In the genomic region with DNA sequence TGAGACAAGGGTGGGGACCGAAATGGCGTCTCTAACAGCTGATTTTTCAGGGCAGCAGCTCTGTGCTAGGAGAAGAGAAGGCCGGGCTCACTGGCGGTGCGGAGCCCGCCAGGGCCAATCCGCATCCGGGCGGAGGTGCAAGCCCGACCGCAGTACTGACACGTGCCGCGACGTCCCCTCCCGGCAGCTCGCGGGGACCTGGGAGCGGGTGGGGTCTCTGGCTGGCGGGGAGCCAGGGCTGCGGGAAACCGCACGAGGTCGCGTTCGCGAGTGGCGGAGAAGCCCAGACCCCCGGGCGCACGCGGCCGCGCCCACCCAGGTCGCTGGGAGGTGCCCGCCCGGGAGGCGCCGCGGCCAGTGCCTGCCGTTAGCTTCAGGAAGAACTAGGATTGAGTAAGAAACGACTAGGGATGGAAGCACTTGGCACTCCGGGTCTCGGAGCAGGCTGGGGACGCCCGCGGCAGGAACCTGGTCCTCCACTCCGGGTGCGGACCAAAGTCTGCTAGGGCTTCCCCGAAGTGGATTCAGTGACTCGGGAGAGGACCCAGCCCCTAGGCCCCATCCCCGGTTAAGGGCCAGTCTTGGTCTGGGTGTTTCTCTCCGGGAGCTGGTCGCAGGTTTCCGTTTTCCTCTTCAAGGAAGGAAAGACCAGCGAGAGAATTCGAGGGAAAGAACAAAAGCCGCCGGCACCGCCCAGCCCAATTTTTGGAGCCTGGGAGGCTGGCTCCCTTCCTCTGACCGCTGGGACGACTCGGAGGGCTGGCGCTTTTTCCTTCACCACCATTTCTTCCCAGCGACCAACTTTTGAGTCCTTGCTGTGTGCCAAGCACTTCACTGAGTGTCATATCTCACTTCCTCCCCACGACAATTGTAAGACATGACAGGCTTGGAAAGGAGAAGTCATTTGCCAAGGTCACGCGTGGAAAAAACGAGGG, we compare ENCODE assay signal across 8 cellular contexts. TPM values are rescaled to one million over a fixed set of nuclear protein-coding genes. Genes with fewer than 3 reads are reported as not detected.
A peak's percentile ranks its signal among the peaks of the same experiment; 100 is the strongest.
DNase-seq lines count a peak whose midpoint lies in the region; ATAC-seq and TF ChIP-seq lines count a peak whose summit lies in the region.

No MANE protein-coding gene starts in this region.

- peak overlapping the region; percentile 64 to 93 (median 78) for H3K4me2 ChIP-seq in BLaER1 treated with 17β-estradiol and CSF1 and Interleukin-3, amounts not matched to agents 10 nM and 100 nM

- peak overlapping the region in 7 of 11 experiments; percentile 4 to 69 (median 50); a peak in 10 of 22 replicates for H3K9ac ChIP-seq in BLaER1 treated with 17β-estradiol and CSF1 and Interleukin-3, amounts not matched to agents 10 nM and 100 nM

- peaks cover 29 to 56% (median 48%) of the 10 kb centered on the region in 11 experiments for H3K27me3 ChIP-seq in BLaER1 treated with 17β-estradiol and CSF1 and Interleukin-3, amounts not matched to agents 10 nM and 100 nM

- H4K20me1 ChIP-seq in BLaER1 treated with 17β-estradiol and CSF1 and Interleukin-3, amounts not matched to agents 10 nM and 100 nM = peaks cover 0 to 10% (median 0%) of the 10 kb centered on the region in 11 experiments; a peak in 1 of 22 replicates

- H3K27ac ChIP-seq in BLaER1 treated with 17β-estradiol and CSF1 and Interleukin-3, amounts not matched to agents 10 nM and 100 nM = peak overlapping the region in 4 of 11 experiments; percentile 4 to 59 (median 54); a peak in 7 of 22 replicates

- no peak for TF ChIP-seq EP300 in Ishikawa (IDR thresholded peaks at IDR 0.05; ENCODE audit: borderline replicate concordance)

- H3K4me1 ChIP-seq in BLaER1 treated with 17β-estradiol and CSF1 and Interleukin-3, amounts not matched to agents 10 nM and 100 nM = peaks cover 15 to 33% (median 24%) of the 10 kb centered on the region in 10 experiments

- H3K9me3 ChIP-seq in BLaER1 treated with 17β-estradiol and CSF1 and Interleukin-3, amounts not matched to agents 10 nM and 100 nM (replicated peaks in 1 of 11) = peaks cover 0 to 8% (median 0%) of the 10 kb centered on the region in 11 experiments; a peak in 2 of 22 replicates

- peak overlapping the region; percentile 38 to 68 (median 52) for H3K4me3 ChIP-seq in BLaER1 treated with 17β-estradiol and CSF1 and Interleukin-3, amounts not matched to agents 10 nM and 100 nM

- peak in 3 of 4 experiments; percentile 10 to 27 (median 14) for DNase-seq in activated CD4-positive, CD25-positive, alpha-beta regulatory T cell (lab: John Stamatoyannopoulos, UW)
- DNase-seq in cerebellum (ENCODE audit: low spot score) = peak; percentile 81
- peak; percentile 58 for DNase-seq in kidney tubule cell (ENCODE audit: low spot score)
- peak in 2 of 3 donors; percentile 16 to 17 for DNase-seq in stimulated activated CD4-positive, alpha-beta T cell treated with anti-CD3 and anti-CD28 coated beads, Interleukin-12 subunit alpha, Interleukin-12 subunit beta, amount 100 ng/mL, for 48 hours (ENCODE audit: low read depth in 2 of 3, low spot score in 1 of 3)
- DNase-seq in 8988T = no peak

- no peaks in the 10 kb centered on the region for H3K36me3 ChIP-seq in BLaER1 treated with 17β-estradiol and CSF1 and Interleukin-3, amounts not matched to agents 10 nM and 100 nM

- TF ChIP-seq RAD21 in Ishikawa (IDR thresholded peaks at IDR 0.05; ENCODE audit: low read depth) = no peak

- no peak for ATAC-seq in GM18517 (IDR thresholded peaks at IDR 0.05; ENCODE audit: unreplicated experiment)

TF ChIP-seq in Ishikawa, 13 proteins besides CTCF, POLR2A, EP300 and RAD21:
- TF ChIP-seq YY1 (IDR thresholded peaks at IDR 0.05; ENCODE audit: low read depth) (0 out of 2 replicates have a peak, but pooled peaks have one; percentile 53), ZBTB7A (IDR thresholded peaks at IDR 0.05; ENCODE audit: low read depth) (peak; percentile 86), TAF1 (IDR thresholded peaks at IDR 0.05; ENCODE audit: low read depth) (peak; percentile 39), CEBPB (IDR thresholded peaks at IDR 0.05) (no peak), TEAD4 (IDR thresholded peaks at IDR 0.05) (no peak)
- TF ChIP-seq, protein P1, sequence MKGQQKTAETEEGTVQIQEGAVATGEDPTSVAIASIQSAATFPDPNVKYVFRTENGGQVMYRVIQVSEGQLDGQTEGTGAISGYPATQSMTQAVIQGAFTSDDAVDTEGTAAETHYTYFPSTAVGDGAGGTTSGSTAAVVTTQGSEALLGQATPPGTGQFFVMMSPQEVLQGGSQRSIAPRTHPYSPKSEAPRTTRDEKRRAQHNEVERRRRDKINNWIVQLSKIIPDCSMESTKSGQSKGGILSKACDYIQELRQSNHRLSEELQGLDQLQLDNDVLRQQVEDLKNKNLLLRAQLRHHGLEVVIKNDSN (IDR thresholded peaks at IDR 0.05) = no peak
- TF ChIP-seq, protein P2, sequence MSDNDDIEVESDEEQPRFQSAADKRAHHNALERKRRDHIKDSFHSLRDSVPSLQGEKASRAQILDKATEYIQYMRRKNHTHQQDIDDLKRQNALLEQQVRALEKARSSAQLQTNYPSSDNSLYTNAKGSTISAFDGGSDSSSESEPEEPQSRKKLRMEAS (IDR thresholded peaks at IDR 0.05) = peak; percentile 87

RNA-seq across cellular contexts. Expression of a gene that starts 16.7 kb away (rescaled TPM):
- 281 TPM for total RNA-seq in cerebellum

RNA-seq across cellular contexts. Expression of a gene that starts 47.4 kb away (rescaled TPM):
- 6.4 TPM for total RNA-seq in cerebellum
